In genomic region chr3:148881286-148881685, GRCh38 we compare ENCODE assay signal across 21 cellular contexts. TPM values are rescaled to one million over a fixed set of nuclear protein-coding genes. Genes with fewer than 3 reads are reported as not detected.
"Had no signal": no experiment of that assay in that cellular context is flagged by ENCODE, and none has a peak within 500 bp of the region (broad histone marks: within the 10 kb centered on the region; RNA-seq: fewer than 3 reads in every experiment).

No MANE protein-coding gene starts in this region.

- DNase-seq: activated B cell treated with CpG ODN at 0.5 μM for 24 hours; activated CD4-positive, alpha-beta T cell treated with anti-CD3 and anti-CD28 coated beads, Interleukin-2, amount 10 ng/mL, durations not matched to agents 24 days and 14 days; activated naive CD4-positive, alpha-beta T cell treated with anti-CD3 and anti-CD28 coated beads, Interleukin-2, amount 10 ng/mL, durations not matched to agents 7 days and 5 days; central memory CD4-positive, alpha-beta T cell; effector CD4-positive, alpha-beta T cell; esophagus squamous epithelium; kidney; left lung; mammary epithelial cell; naive thymus-derived CD4-positive, alpha-beta T cell; sigmoid colon; stimulated activated CD4-positive, alpha-beta T cell treated with anti-CD3 and anti-CD28 coated beads, Interleukin-12 subunit alpha, Interleukin-12 subunit beta, amount 100 ng/mL, for 4 hours; stimulated activated CD4-positive, alpha-beta T cell treated with anti-CD3 and anti-CD28 coated beads, Interleukin-2, amount 100 ng/mL, for 24 hours; stomach; testis had no signal

- H3K4me1 ChIP-seq: esophagus squamous epithelium, left lung, sigmoid colon had no signal

- H3K4me3 Mint-ChIP-seq: activated B cell treated with CpG ODN at 0.5 μM for 24 hours; activated CD4-positive, alpha-beta T cell treated with anti-CD3 and anti-CD28 coated beads, Interleukin-2, amount 10 ng/mL, durations not matched to agents 24 days and 14 days; activated naive CD4-positive, alpha-beta T cell treated with anti-CD3 and anti-CD28 coated beads, Interleukin-2, amount 10 ng/mL, durations not matched to agents 7 days and 5 days; activated T-helper 17 cell treated with anti-CD3 and anti-CD28 coated beads, Interleukin-2, amount 50 U/mL, for 72 hours; naive thymus-derived CD4-positive, alpha-beta T cell had no signal

- H3K9me3 Mint-ChIP-seq: activated B cell treated with CpG ODN at 0.5 μM for 24 hours; activated CD4-positive, alpha-beta T cell treated with anti-CD3 and anti-CD28 coated beads, Interleukin-2, amount 10 ng/mL, durations not matched to agents 24 days and 14 days; activated naive CD4-positive, alpha-beta T cell treated with anti-CD3 and anti-CD28 coated beads, Interleukin-2, amount 10 ng/mL, durations not matched to agents 7 days and 5 days; activated T-helper 17 cell treated with anti-CD3 and anti-CD28 coated beads, Interleukin-2, amount 50 U/mL, for 72 hours had no signal

- H3K27ac Mint-ChIP-seq: activated B cell treated with CpG ODN at 0.5 μM for 24 hours; activated CD4-positive, alpha-beta T cell treated with anti-CD3 and anti-CD28 coated beads, Interleukin-2, amount 10 ng/mL, durations not matched to agents 24 days and 14 days; activated naive CD4-positive, alpha-beta T cell treated with anti-CD3 and anti-CD28 coated beads, Interleukin-2, amount 10 ng/mL, durations not matched to agents 7 days and 5 days; activated T-helper 17 cell treated with anti-CD3 and anti-CD28 coated beads, Interleukin-2, amount 50 U/mL, for 72 hours; naive thymus-derived CD4-positive, alpha-beta T cell had no signal

- H3K36me3 Mint-ChIP-seq: activated naive CD4-positive, alpha-beta T cell treated with anti-CD3 and anti-CD28 coated beads, Interleukin-2, amount 10 ng/mL, durations not matched to agents 7 days and 5 days; naive thymus-derived CD4-positive, alpha-beta T cell had no signal

- H3K27ac ChIP-seq: coronary artery, esophagus squamous epithelium, left lung, sigmoid colon, stomach, testis had no signal

- H3K27me3 ChIP-seq: body of pancreas, esophagus squamous epithelium, left lung, pancreas, sigmoid colon, stomach, testis had no signal

- H3K4me1 Mint-ChIP-seq: activated B cell treated with CpG ODN at 0.5 μM for 24 hours; activated CD4-positive, alpha-beta T cell treated with anti-CD3 and anti-CD28 coated beads, Interleukin-2, amount 10 ng/mL, durations not matched to agents 24 days and 14 days; activated naive CD4-positive, alpha-beta T cell treated with anti-CD3 and anti-CD28 coated beads, Interleukin-2, amount 10 ng/mL, durations not matched to agents 7 days and 5 days; activated T-helper 17 cell treated with anti-CD3 and anti-CD28 coated beads, Interleukin-2, amount 50 U/mL, for 72 hours; naive thymus-derived CD4-positive, alpha-beta T cell had no signal

- ATAC-seq: activated T-helper 17 cell treated with anti-CD3 and anti-CD28 coated beads, Interleukin-2, amount 50 U/mL, for 72 hours; left lung; naive thymus-derived CD4-positive, alpha-beta T cell had no signal

RNA-seq across cellular contexts. Expression of gene CPA3, which starts 16.2 kb away (rescaled TPM):
- total RNA-seq: activated B cell treated with CpG ODN at 0.5 μM for 24 hours; activated CD4-positive, alpha-beta T cell treated with anti-CD3 and anti-CD28 coated beads, Interleukin-2, amount 10 ng/mL, durations not matched to agents 24 days and 14 days; activated T-helper 17 cell treated with anti-CD3 and anti-CD28 coated beads, Interleukin-2, amount 50 U/mL, for 72 hours; mammary epithelial cell had no signal
- polyA plus RNA-seq: mammary epithelial cell; naive thymus-derived CD4-positive, alpha-beta T cell had no signal

RNA-seq across cellular contexts. Expression of gene CPB1, which starts 53.7 kb away (rescaled TPM):
- total RNA-seq: activated B cell treated with CpG ODN at 0.5 μM for 24 hours; activated CD4-positive, alpha-beta T cell treated with anti-CD3 and anti-CD28 coated beads, Interleukin-2, amount 10 ng/mL, durations not matched to agents 24 days and 14 days; activated T-helper 17 cell treated with anti-CD3 and anti-CD28 coated beads, Interleukin-2, amount 50 U/mL, for 72 hours; esophagus squamous epithelium; left lung; mammary epithelial cell; mononuclear cell; naive thymus-derived CD4-positive, alpha-beta T cell; ureter had no signal
- polyA plus RNA-seq: mammary epithelial cell; naive thymus-derived CD4-positive, alpha-beta T cell had no signal
